1 cellular context compared by ENCODE assay signal in genomic region chr3:149018247-149018646, GRCh38.
TF ChIP-seq lines count a peak whose summit lies in the region.

No MANE protein-coding gene starts in this region.

TF ChIP-seq in SK-N-SH, 30 proteins besides CTCF, POLR2A, EP300 and RAD21 (continued from another document):
- TF ChIP-seq REST (IDR thresholded peaks at IDR 0.05; ENCODE audit: low read depth, low read length): no peak
- TF ChIP-seq PBX3 (IDR thresholded peaks at IDR 0.05): no peak
- TF ChIP-seq ELF1 (IDR thresholded peaks at IDR 0.05): no peak
- no peak for TF ChIP-seq EZH2phosphoT487 (IDR thresholded peaks at IDR 0.05; ENCODE audit: borderline replicate concordance, low read depth)
- no peak for TF ChIP-seq GATA2 (CRISPR knock-in tag; IDR thresholded peaks at IDR 0.05)
- TF ChIP-seq RCOR1 (IDR thresholded peaks at IDR 0.05; ENCODE audit: low read length): no peak
- no peak for TF ChIP-seq SIN3A (IDR thresholded peaks at IDR 0.05; ENCODE audit: borderline replicate concordance, low read depth, low read length)
- no peak for TF ChIP-seq USF2 (IDR thresholded peaks at IDR 0.05; ENCODE audit: borderline replicate concordance, low read depth, low read length)
- TF ChIP-seq POLR2AphosphoS5 (IDR thresholded peaks at IDR 0.05; ENCODE audit: low read depth, low read length): no peak
- no peak for TF ChIP-seq RFX5 (IDR thresholded peaks at IDR 0.05; ENCODE audit: low read length)
- TF ChIP-seq NFIC (IDR thresholded peaks at IDR 0.05; ENCODE audit: borderline replicate concordance): no peak
- no peak for TF ChIP-seq FOXJ3 (CRISPR knock-in tag; IDR thresholded peaks at IDR 0.05)
- no peak for TF ChIP-seq NRF1 (IDR thresholded peaks at IDR 0.05; ENCODE audit: low read depth, low read length)
- no peak for TF ChIP-seq USF1 (IDR thresholded peaks at IDR 0.05; ENCODE audit: borderline replicate concordance, low read depth)
